In genomic region chr3:46335546-46335945, GRCh38 we compare ENCODE assay signal across 23 cellular contexts. TPM values are rescaled to one million over a fixed set of nuclear protein-coding genes. Genes with fewer than 3 reads are reported as not detected.
"Had no signal": no experiment of that assay in that cellular context is flagged by ENCODE, and none has a peak within 500 bp of the region (broad histone marks: within the 10 kb centered on the region; RNA-seq: fewer than 3 reads in every experiment).

No MANE protein-coding gene starts in this region.

- H3K4me1 ChIP-seq: left ventricle myocardium inferior, neural progenitor cell had no signal

- H3K36me3 ChIP-seq: left ventricle myocardium inferior, neural progenitor cell, transverse colon had no signal

- H3K27ac ChIP-seq: epithelial cell of prostate, left ventricle myocardium inferior, neural progenitor cell, transverse colon had no signal

- ATAC-seq: sciatic nerve; stimulated activated naive B cell treated with anti-CD40 and anti-IgM and Interleukin-4, amounts not matched to agents 10 μg/mL and 1 μg/mL and 100 μg/mL, for 72 hours had no signal

- H3K9ac ChIP-seq: neural progenitor cell had no signal

- DNase-seq: activated B cell treated with CpG ODN at 0.5 μM for 24 hours; activated gamma-delta T cell; aorta; immature natural killer cell; left ventricle myocardium inferior; stimulated activated CD4-positive, alpha-beta T cell treated with anti-CD3 and anti-CD28 coated beads, Interleukin-2, amount 100 ng/mL, for 48 hours; stimulated activated naive B cell treated with anti-CD40 and anti-IgM and Interleukin-4, amounts not matched to agents 10 μg/mL and 1 μg/mL and 100 μg/mL, for 72 hours; T-helper 9 cell; transverse colon had no signal

- H3K4me1 Mint-ChIP-seq: activated naive CD4-positive, alpha-beta T cell treated with anti-CD3 and anti-CD28 coated beads, Interleukin-2, amount 50 U/mL, for 24 hours; brain; neural progenitor cell had no signal

- H3K4me3 Mint-ChIP-seq: activated B cell treated with CpG ODN at 0.5 μM for 24 hours; activated CD4-positive, alpha-beta memory T cell treated with anti-CD3 and anti-CD28 coated beads for 36 hours; activated CD4-positive, alpha-beta T cell treated with anti-CD3 and anti-CD28 coated beads for 36 hours; activated naive CD4-positive, alpha-beta T cell treated with anti-CD3 and anti-CD28 coated beads, Interleukin-2, amount 50 U/mL, for 24 hours; brain; immature natural killer cell; neural progenitor cell; stimulated activated naive B cell treated with anti-CD40 and anti-IgM and Interleukin-4, amounts not matched to agents 10 μg/mL and 1 μg/mL and 100 μg/mL, for 72 hours had no signal

- H3K27me3 Mint-ChIP-seq: activated B cell treated with CpG ODN at 0.5 μM for 24 hours; stimulated activated naive B cell treated with anti-CD40 and anti-IgM and Interleukin-4, amounts not matched to agents 10 μg/mL and 1 μg/mL and 100 μg/mL, for 72 hours had no signal

- H3K36me3 Mint-ChIP-seq: brain, neural progenitor cell had no signal

- H2AFZ ChIP-seq: neural progenitor cell had no signal

- H3K27me3 ChIP-seq: neural progenitor cell, transverse colon had no signal

- FAIRE-seq: urothelium cell line had no signal

- H3K27ac Mint-ChIP-seq: activated B cell treated with CpG ODN at 0.5 μM for 24 hours; activated CD4-positive, alpha-beta memory T cell treated with anti-CD3 and anti-CD28 coated beads for 36 hours; activated CD4-positive, alpha-beta T cell treated with anti-CD3 and anti-CD28 coated beads for 36 hours; activated naive CD4-positive, alpha-beta T cell treated with anti-CD3 and anti-CD28 coated beads, Interleukin-2, amount 50 U/mL, for 24 hours; immature natural killer cell; neural progenitor cell; stimulated activated naive B cell treated with anti-CD40 and anti-IgM and Interleukin-4, amounts not matched to agents 10 μg/mL and 1 μg/mL and 100 μg/mL, for 72 hours had no signal

- H3K4me2 ChIP-seq: neural progenitor cell had no signal

- H3K4me3 ChIP-seq: left ventricle myocardium inferior, neural progenitor cell, transverse colon had no signal

RNA-seq across cellular contexts. Expression of gene CCR2, which starts 18.4 kb away (rescaled TPM):
- total RNA-seq: chondrocyte, glomerular endothelial cell, osteoblast, renal cortical epithelial cell had no signal
- polyA plus RNA-seq: fibroblast of lung had no signal

RNA-seq across cellular contexts. Expression of gene CCR5, which starts 35.2 kb away (rescaled TPM):
- total RNA-seq: chondrocyte, glomerular endothelial cell, osteoblast, renal cortical epithelial cell, temporal lobe had no signal
